ENCODE assay signal across 8 cellular contexts in genomic region chr3:47802734-47803477, GRCh38. TPM values are rescaled to one million over a fixed set of nuclear protein-coding genes. Genes with fewer than 3 reads are reported as not detected.
DNase-seq lines count a peak whose midpoint lies in the region; ATAC-seq and TF ChIP-seq lines count a peak whose summit lies in the region.

TSS of gene DHX30 (plus strand) at chr3:47803138. CDS start at chr3:47810684, 7,546 bp downstream.

- peak within 1 kb of the TSS; percentile 93 for H3K9ac ChIP-seq in adipocyte (ENCODE audit: low read length)
- H3K9ac ChIP-seq in trophoblast cell (ENCODE audit: low read length): peak within 1 kb of the TSS; percentile 96

- H3K4me1 ChIP-seq in HAP-1: peaks cover 14% of the 10 kb centered on the region
- H3K4me1 ChIP-seq in adipocyte (ENCODE audit: control insufficient read depth, insufficient read depth, low read length): peaks cover 21% of the 10 kb centered on the region
- peaks cover 4% of the 10 kb centered on the region for H3K4me1 ChIP-seq in cardiac muscle cell (ENCODE audit: low read depth)
- peaks cover 3 to 4% of the 10 kb centered on the region in 2 experiments for H3K4me1 ChIP-seq in trophoblast cell (ENCODE audit: control insufficient read depth in 1 of 2, insufficient read depth in 2 of 2, low read length in 2 of 2)
- H3K4me1 ChIP-seq in tibial nerve: peaks cover 0 to 29% (median 9%) of the 10 kb centered on the region in 4 donors

- peak within 1 kb of the TSS; percentile 97 for H4K91ac ChIP-seq in trophoblast cell (ENCODE audit: low read depth, low read length)

- H3K79me2 ChIP-seq in trophoblast cell (ENCODE audit: control insufficient read depth, insufficient read depth, low read length, poor library complexity): peaks cover 10% of the 10 kb centered on the region

- TF ChIP-seq CTCF in cardiac muscle cell (IDR thresholded peaks at IDR 0.05; ENCODE audit: low read depth, low read length) (no peak), tibial nerve (IDR thresholded peaks at IDR 0.05) (peak in 1 of 5 experiments; percentile 32)

- no peaks in the 10 kb centered on the region for H3K27me3 Mint-ChIP-seq in T-cell

- peak within 1 kb of the TSS; percentile 99 for H4K12ac ChIP-seq in trophoblast cell (ENCODE audit: low read depth, low read length)

- H2AFZ ChIP-seq in trophoblast cell (ENCODE audit: insufficient read depth, low read length, poor library complexity): peak within 1 kb of the TSS; percentile 98

- H2BK120ac ChIP-seq in trophoblast cell (ENCODE audit: insufficient read depth, low read length, poor library complexity): peak within 1 kb of the TSS; percentile 97

- H3K36me3 ChIP-seq in HAP-1 (replicated peaks) (peaks cover 13% of the 10 kb centered on the region), MG63 (peaks cover 5% of the 10 kb centered on the region), adipocyte (ENCODE audit: control insufficient read depth, insufficient read depth, low read length, severe bottlenecking) (peaks cover 7% of the 10 kb centered on the region), cardiac muscle cell (peaks cover 10% of the 10 kb centered on the region), trophoblast cell (ENCODE audit: control insufficient read depth in 1 of 2, insufficient read depth in 2 of 2, low read length in 2 of 2) (peaks cover 4 to 10% of the 10 kb centered on the region in 2 experiments), tibial nerve (peaks cover 0 to 27% (median 0%) of the 10 kb centered on the region in 3 donors)

- CTCF ChIA-PET in T-cell (lab: Charles Lee): interaction anchor here in 1 of 2 donors (0.6 to 1.5 kb wide), 2 partner anchors 9 to 23 kb away, joined by 3 to 7 read pairs; no protein-coding TSS in a partner anchor

- in situ Hi-C loops in HAP-1 (cut with MboI; ENCODE audit: low sequenced_read_pairs): no loop called here

- H3K27me3 ChIP-seq in HAP-1 (ENCODE audit: low read depth) (no peaks in the 10 kb centered on the region), MG63 (no peaks in the 10 kb centered on the region), adipocyte (replicated peaks; ENCODE audit: control insufficient read depth, insufficient read depth, low read length) (no peaks in the 10 kb centered on the region), cardiac muscle cell (no peaks in the 10 kb centered on the region), trophoblast cell (ENCODE audit: insufficient read depth, low read length) (no peaks in the 10 kb centered on the region), tibial nerve (no peaks in the 10 kb centered on the region)

- H4K8ac ChIP-seq in trophoblast cell (ENCODE audit: low read depth, low read length): peak within 1 kb of the TSS; percentile 91

- WGBS in trophoblast cell (ENCODE audit: extremely low coverage, insufficient coverage, insufficient read length): no CpG with 5 or more reads among the region's 90 CpGs
- WGBS in tibial nerve, 2 donors: 1 to 2% methylated on average over 15 to 19 of the region's 90 CpGs

- peak within 1 kb of the TSS; percentile 95 to 96 for H3K27ac Mint-ChIP-seq in T-cell

- peak within 1 kb of the TSS; percentile 52 for H2AK5ac ChIP-seq in trophoblast cell (ENCODE audit: low read length)

- TF ChIP-seq POLR2A in tibial nerve (IDR thresholded peaks at IDR 0.05): peak; percentile 57 to 74

- peak within 1 kb of the TSS; percentile 98 for H3K14ac ChIP-seq in trophoblast cell (ENCODE audit: low read length)

- H3K79me1 ChIP-seq in trophoblast cell (ENCODE audit: low read length): peaks cover 20% of the 10 kb centered on the region

- ATAC-seq in T-cell (replicated peaks in 1 of 4): peak; percentile 94

- peak within 1 kb of the TSS; percentile 98 for H3K18ac ChIP-seq in trophoblast cell (ENCODE audit: low read length)

- H3K4me3 ChIP-seq in GM08714 (ENCODE audit: low read length): peak within 1 kb of the TSS; percentile 93
- peak within 1 kb of the TSS; percentile 88 for H3K4me3 ChIP-seq in HAP-1
- H3K4me3 ChIP-seq in MG63: peak within 1 kb of the TSS; percentile 72
- peak within 1 kb of the TSS; percentile 89 for H3K4me3 ChIP-seq in adipocyte (ENCODE audit: low read length)
- H3K4me3 ChIP-seq in cardiac muscle cell: peak within 1 kb of the TSS; percentile 74
- peak within 1 kb of the TSS; percentile 91 for H3K4me3 ChIP-seq in trophoblast cell (ENCODE audit: low read depth, low read length)
- peak within 1 kb of the TSS; percentile 73 to 94 (median 90) for H3K4me3 ChIP-seq in tibial nerve

- no peak within 1 kb of the TSS for H2BK12ac ChIP-seq in trophoblast cell (ENCODE audit: low read length)

- H3K36me3 Mint-ChIP-seq in T-cell: no peaks in the 10 kb centered on the region

- H3K23ac ChIP-seq in trophoblast cell (ENCODE audit: low read length): no peak within 1 kb of the TSS

- H3K4me3 Mint-ChIP-seq in T-cell: peak within 1 kb of the TSS; percentile 92 to 94 (median 94)

- peak within 1 kb of the TSS; percentile 71 for H3K4ac ChIP-seq in trophoblast cell (ENCODE audit: low read depth, low read length)

- H3K9me3 ChIP-seq in HAP-1: no peaks in the 10 kb centered on the region
- H3K9me3 ChIP-seq in MG63: no peaks in the 10 kb centered on the region
- no peaks in the 10 kb centered on the region for H3K9me3 ChIP-seq in adipocyte (ENCODE audit: control insufficient read depth, low read length)
- H3K9me3 ChIP-seq in cardiac muscle cell (ENCODE audit: low read depth): no peaks in the 10 kb centered on the region
- H3K9me3 ChIP-seq in trophoblast cell (ENCODE audit: insufficient read depth, low read depth, low read length): no peaks in the 10 kb centered on the region
- no peaks in the 10 kb centered on the region for H3K9me3 ChIP-seq in tibial nerve

- H3K27ac ChIP-seq in cardiac muscle cell (peak within 1 kb of the TSS; percentile 96), trophoblast cell (ENCODE audit: low read depth, low read length) (peak within 1 kb of the TSS; percentile 99), tibial nerve (peak within 1 kb of the TSS; percentile 92 to 98 (median 97))

- DNase-seq in HAP-1 (ENCODE audit: low spot score in 2 of 2) (peak; percentile 74 to 87), MG63 (peak; percentile 85), T-cell (peak; percentile 67 to 88 (median 81)), adipocyte (ENCODE audit: low read depth) (peak; percentile 95), cardiac muscle cell (ENCODE audit: low read depth in 1 of 2, low spot score in 1 of 2) (peak; percentile 92), trophoblast cell (peak; percentile 68 to 81), tibial nerve (ENCODE audit: low spot score in 2 of 2) (peak; percentile 67 to 78)

- H3K4me1 Mint-ChIP-seq in T-cell: peaks cover 21 to 30% (median 25%) of the 10 kb centered on the region in 3 donors

- POLR2A ChIA-PET in T-cell (lab: Charles Lee): interaction anchor here in 1 of 2 donors (0.5 kb wide), 1 partner anchor 7 kb away, joined by 3 read pairs; no protein-coding TSS in a partner anchor

- H3K9me3 Mint-ChIP-seq in T-cell: no peaks in the 10 kb centered on the region

- peak within 1 kb of the TSS; percentile 99 for H2BK5ac ChIP-seq in trophoblast cell (ENCODE audit: low read depth, low read length, poor library complexity)

- H3K4me2 ChIP-seq in trophoblast cell (ENCODE audit: low read length): peak within 1 kb of the TSS; percentile 88

- TF ChIP-seq EP300 in tibial nerve (IDR thresholded peaks at IDR 0.05): peak in 1 of 2 donors; percentile 63

RNA-seq across cellular contexts. Expression of gene DHX30, which starts in this region (rescaled TPM):
- total RNA-seq in MG63 (2014; rRNA removed; shearing (Covaris generic); ENCODE audit: low replicate concordance): 32.9 and 60.1 TPM in 2 replicates
- total RNA-seq in T-cell (100 to 1,000 TPM in 1 of 5 donors, 10 to 100 TPM in 4; 69.3 to 101 (median 97.5) TPM), cardiac muscle cell (118 and 120 TPM in 2 replicates), tibial nerve (10 to 100 TPM; 71.9 to 86.4 (median 78.8) TPM)
- polyA plus RNA-seq in cardiac muscle cell: 86.4 and 94.4 TPM in 2 replicates
- polyA plus RNA-seq in trophoblast cell (2013): 31.1 and 31.4 TPM in 2 replicates

Comparison
In these comparisons a context has a peak if more than half of its experiments do, and no peak if none do; other contexts are left out.
1. Peak in every context shown above with its lines: DNase-seq, ATAC-seq, H3K4me3 ChIP-seq and H3K27ac ChIP-seq.